Comparison of ENCODE assay signal across 8 cellular contexts in genomic region chr9:95425910-95426551, GRCh38.
DNase-seq lines count a peak whose midpoint lies in the region; ATAC-seq and TF ChIP-seq lines count a peak whose summit lies in the region.

No MANE protein-coding gene starts in this region.

- H3K79me1 ChIP-seq in neuronal stem cell (ENCODE audit: low read depth, low read length): no peaks in the 10 kb centered on the region

- H4K8ac ChIP-seq in neuronal stem cell (ENCODE audit: low read depth, low read length): no peak overlapping the region

- H3K36me3 ChIP-seq in neuronal stem cell (replicated peaks in 1 of 2; ENCODE audit: control insufficient read depth in 2 of 2, insufficient read depth in 2 of 2, low read length in 2 of 2): peaks cover 0 to 3% of the 10 kb centered on the region in 2 donors

- H3K23ac ChIP-seq in neuronal stem cell (ENCODE audit: low read depth, low read length, poor library complexity): no peak overlapping the region

- H2BK15ac ChIP-seq in neuronal stem cell (ENCODE audit: low read length): no peak overlapping the region

- WGBS in neuronal stem cell (ENCODE audit: extremely low coverage in 2 of 2, insufficient read length in 2 of 2, insufficient replicate concordance in 1 of 2), 2 donors: no CpG with 5 or more reads among the region's 11 CpGs

- peaks cover 2 to 3% of the 10 kb centered on the region in 2 donors for H3K4me1 ChIP-seq in neuronal stem cell (ENCODE audit: control insufficient read depth in 2 of 2, insufficient read depth in 1 of 2, low read depth in 1 of 2, low read length in 2 of 2)

- no peak overlapping the region for H2BK120ac ChIP-seq in neuronal stem cell (ENCODE audit: low read depth, low read length)

- H3K9me3 ChIP-seq in neuronal stem cell (replicated peaks in 1 of 2; ENCODE audit: control insufficient read depth in 2 of 2, insufficient read depth in 1 of 2, low read depth in 1 of 2, low read length in 2 of 2): peaks cover 11 to 23% of the 10 kb centered on the region in 2 donors

- TF ChIP-seq CTCF in AG04449 (IDR thresholded peaks at IDR 0.05; ENCODE audit: insufficient read depth, low read length, missing control alignments): no peak

- peak overlapping the region; percentile 84 for H2BK5ac ChIP-seq in neuronal stem cell (ENCODE audit: low read length)

- peak overlapping the region; percentile 20 for H3K18ac ChIP-seq in neuronal stem cell (ENCODE audit: low read length)

- DNase-seq in AG04449 (ENCODE audit: low read depth, low spot score) (no peak), RKO (ENCODE audit: low spot score) (peak; percentile 88), epithelial cell of prostate (ENCODE audit: low read depth, low spot score) (no peak), neuronal stem cell (ENCODE audit: low spot score) (no peak), NCI-H1930 (lab: John Stamatoyannopoulos, UW) (no peak), NCI-H446 (lab: John Stamatoyannopoulos, UW) (no peak)
- no peak for DNase-seq in NK-92 treated with Interleukin-12 subunit alpha and Interleukin-12 subunit beta, amount 100 ng/mL, for 24 hours (lab: John Stamatoyannopoulos, UW)

- POLR2A ChIA-PET in AG04449 (lab: Yijun Ruan, JAX): no interaction called here

- peak overlapping the region; percentile 90 for H4K91ac ChIP-seq in neuronal stem cell (ENCODE audit: low read depth, low read length, poor library complexity)

- no peak overlapping the region for H3K14ac ChIP-seq in neuronal stem cell (ENCODE audit: low read length)

- peak overlapping the region; percentile 80 for H2AFZ ChIP-seq in neuronal stem cell (ENCODE audit: low read length)

- peak overlapping the region; percentile 51 for H3K4me2 ChIP-seq in neuronal stem cell (ENCODE audit: insufficient read depth, low read length, poor library complexity, severe bottlenecking)

- H3K4me3 ChIP-seq in AG04449 (ENCODE audit: low read depth, low read length) (peak overlapping the region; percentile 45), neuronal stem cell (ENCODE audit: low read length in 2 of 2) (peak overlapping the region in 1 of 2 donors; percentile 57)

- peak overlapping the region; percentile 60 for H2AK5ac ChIP-seq in neuronal stem cell (ENCODE audit: low read depth, low read length)

- H2BK12ac ChIP-seq in neuronal stem cell (ENCODE audit: low read length): no peak overlapping the region

- no peak overlapping the region for H3K4ac ChIP-seq in neuronal stem cell (ENCODE audit: low read length)

- CTCF ChIA-PET in AG04449 (lab: Yijun Ruan, JAX): no interaction called here

- H3K27me3 ChIP-seq in neuronal stem cell (ENCODE audit: control insufficient read depth in 3 of 3, insufficient read depth in 3 of 3, low read depth in 1 of 3, low read length in 3 of 3): no peaks in the 10 kb centered on the region

- no peak overlapping the region for H3K9ac ChIP-seq in neuronal stem cell (ENCODE audit: low read depth, low read length, poor library complexity)

- ATAC-seq in GM21381 (IDR thresholded peaks at IDR 0.05; ENCODE audit: unreplicated experiment): peak; percentile 16

- H3K27ac ChIP-seq in epithelial cell of prostate (peak overlapping the region; percentile 83), neuronal stem cell (replicated peaks; ENCODE audit: low read length) (peak overlapping the region; percentile 75)
